Comparison of ENCODE assay signal across 21 cellular contexts in the genomic region with DNA sequence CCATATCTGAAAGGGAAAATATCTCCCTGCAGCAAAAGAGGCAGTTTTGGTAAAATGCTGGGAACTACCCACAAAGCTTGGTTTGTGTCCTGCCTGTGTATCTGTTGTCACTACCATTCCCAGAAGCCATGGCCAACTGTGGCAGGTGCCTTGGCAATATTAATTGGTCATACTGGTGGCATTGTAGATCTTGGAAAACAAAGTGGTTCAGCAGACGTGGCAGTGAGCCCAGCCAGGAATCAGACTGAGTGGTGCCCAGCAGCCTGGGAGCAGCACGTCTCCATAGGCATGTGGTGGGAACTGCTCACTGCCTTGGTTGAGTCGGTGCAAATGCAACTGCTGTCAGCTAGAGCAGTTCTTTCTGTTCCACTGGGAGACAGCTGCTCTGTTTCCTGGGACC.
DNase-seq lines count a peak whose midpoint lies in the region; ATAC-seq and TF ChIP-seq lines count a peak whose summit lies in the region.
"Had no signal": no experiment of that assay in that cellular context is flagged by ENCODE, and none has a peak within 500 bp of the region (broad histone marks: within the 10 kb centered on the region; RNA-seq: fewer than 3 reads in every experiment).

No MANE protein-coding gene starts in this region.

- WGBS in trophoblast cell (ENCODE audit: extremely low coverage, insufficient coverage, insufficient read length) = no CpG with 5 or more reads among the region's 3 CpGs

- H4K12ac ChIP-seq in trophoblast cell (ENCODE audit: low read depth, low read length) = no peak overlapping the region

- no peaks in the 10 kb centered on the region for H3K9me3 ChIP-seq in trophoblast cell (ENCODE audit: insufficient read depth, low read depth, low read length)
- H3K9me3 ChIP-seq: prostate gland had no signal

- no peak overlapping the region for H2BK5ac ChIP-seq in trophoblast cell (ENCODE audit: low read depth, low read length, poor library complexity)

- DNase-seq in NCI-H82 (lab: John Stamatoyannopoulos, UW) (peak; percentile 9), NCI-H82 treated with DMSO at 0.1 percent for 48 hours (lab: John Stamatoyannopoulos, UW; ENCODE audit: unreplicated experiment) (no peak), dorsolateral prefrontal cortex (peak in 9 of 10 donors; percentile 12 to 68 (median 52)), trophoblast cell (no peak), LoVo (ENCODE audit: low spot score) (no peak), putamen (ENCODE audit: low spot score) (no peak)
- no peak for DNase-seq in activated CD4-positive, alpha-beta T cell treated with anti-CD3 and anti-CD28 coated beads for 4 hours
- DNase-seq: activated T-cell treated with anti-CD3 and anti-CD28 coated beads, Interleukin-2, amount 50 U/mL, for 48 hours; Calu3; NCI-H1048; NCI-H2029; NCI-H510A treated with DMSO at 0.1 percent for 48 hours; OCI-M1; small intestine; stimulated activated CD4-positive, alpha-beta T cell treated with anti-CD3 and anti-CD28 coated beads, Interleukin-4, amount 100 ng/mL, for 24 hours; stimulated activated naive CD8-positive, alpha-beta T cell treated with anti-CD3 and anti-CD28 coated beads, Interleukin-15, amount 100 ng/mL, for 72 hours; T1000 had no signal

- ATAC-seq in HG02642 (IDR thresholded peaks at IDR 0.05; ENCODE audit: poor library complexity, unreplicated experiment) = no peak
- ATAC-seq: Right ventricle myocardium inferior; stimulated activated naive CD8-positive, alpha-beta T cell treated with anti-CD3 and anti-CD28 coated beads, Interleukin-15, amount 100 ng/mL, for 72 hours had no signal

- peak overlapping the region; percentile 24 for H2AFZ ChIP-seq in trophoblast cell (ENCODE audit: insufficient read depth, low read length, poor library complexity)

- H3K4ac ChIP-seq in trophoblast cell (ENCODE audit: low read depth, low read length) = no peak overlapping the region

- H3K9ac ChIP-seq in trophoblast cell (ENCODE audit: low read length) = no peak overlapping the region
- H3K9ac ChIP-seq: BLaER1 had no signal

- peaks cover 6% of the 10 kb centered on the region for H3K79me1 ChIP-seq in trophoblast cell (ENCODE audit: low read length)

- peaks cover 0 to 23% (median 5%) of the 10 kb centered on the region in 45 donors for H3K27me3 ChIP-seq in dorsolateral prefrontal cortex
- no peaks in the 10 kb centered on the region for H3K27me3 ChIP-seq in trophoblast cell (ENCODE audit: insufficient read depth, low read length)
- H3K27me3 ChIP-seq: BLaER1 had no signal

- intact Hi-C loops in dorsolateral prefrontal cortex (cut with DNase I) = no loop called here

- no peak overlapping the region for H3K23ac ChIP-seq in trophoblast cell (ENCODE audit: low read length)

- H3K4me3 ChIP-seq in dorsolateral prefrontal cortex (peak overlapping the region in 4 of 59 donors; percentile 1 to 19 (median 13)), trophoblast cell (ENCODE audit: low read depth, low read length) (peak overlapping the region; percentile 1)
- H3K4me3 ChIP-seq: BLaER1, prostate gland had no signal

- H3K14ac ChIP-seq in trophoblast cell (ENCODE audit: low read length) = peak overlapping the region; percentile 9

- H4K91ac ChIP-seq in trophoblast cell (ENCODE audit: low read depth, low read length) = peak overlapping the region; percentile 17

- H3K27ac ChIP-seq in dorsolateral prefrontal cortex (peak overlapping the region in 9 of 59 donors; percentile 4 to 50 (median 32)), trophoblast cell (ENCODE audit: low read depth, low read length) (no peak overlapping the region)
- H3K27ac ChIP-seq: BLaER1, prostate gland had no signal

- peak overlapping the region; percentile 84 for H2BK12ac ChIP-seq in trophoblast cell (ENCODE audit: low read length)

- H3K36me3 ChIP-seq in trophoblast cell (ENCODE audit: control insufficient read depth in 1 of 2, insufficient read depth in 2 of 2, low read length in 2 of 2) = no peaks in the 10 kb centered on the region
- H3K36me3 ChIP-seq: BLaER1, prostate gland had no signal

- H2BK120ac ChIP-seq in trophoblast cell (ENCODE audit: insufficient read depth, low read length, poor library complexity) = no peak overlapping the region

- H3K79me2 ChIP-seq in trophoblast cell (ENCODE audit: control insufficient read depth, insufficient read depth, low read length, poor library complexity) = no peaks in the 10 kb centered on the region

- peak overlapping the region; percentile 71 for H3K18ac ChIP-seq in trophoblast cell (ENCODE audit: low read length)

- H3K4me2 ChIP-seq in trophoblast cell (ENCODE audit: low read length) = no peak overlapping the region
- H3K4me2 ChIP-seq: BLaER1 had no signal

- peak overlapping the region; percentile 4 for H4K8ac ChIP-seq in trophoblast cell (ENCODE audit: low read depth, low read length)

- H3K4me1 ChIP-seq in trophoblast cell (ENCODE audit: control insufficient read depth in 1 of 2, insufficient read depth in 2 of 2, low read length in 2 of 2) = peaks cover 12 to 24% of the 10 kb centered on the region in 2 experiments
- H3K4me1 ChIP-seq: prostate gland had no signal

- TF ChIP-seq CTCF in dorsolateral prefrontal cortex (IDR thresholded peaks at IDR 0.05 in 54 of 56, conservative IDR thresholded peaks at IDR 0.05 in 2 of 56; ENCODE audit: low read depth in 1 of 56, partially characterized antibody in 56 of 56) = no peak

- peak overlapping the region; percentile 84 for H2AK5ac ChIP-seq in trophoblast cell (ENCODE audit: low read length)

Comparison
In these comparisons a context has a peak if more than half of its experiments do, and no peak if none do; other contexts are left out.
1. DNase-seq: peak in NCI-H82 (single experiment) and dorsolateral prefrontal cortex (9 of 10); none in NCI-H82 treated with DMSO at 0.1 percent for 48 hours (single experiment), trophoblast cell (0 of 2), LoVo (single experiment), putamen (single experiment) and activated CD4-positive, alpha-beta T cell treated with anti-CD3 and anti-CD28 coated beads for 4 hours (0 of 2).